ENCODE assay signal across 9 cellular contexts in genomic region chr4:74517996-74518395, GRCh38.
"Had no signal": no experiment of that assay in that cellular context is flagged by ENCODE, and none has a peak within 500 bp of the region (broad histone marks: within the 10 kb centered on the region; RNA-seq: fewer than 3 reads in every experiment).

No MANE protein-coding gene starts in this region.

- H3K9me3 Mint-ChIP-seq: GM23338, HFFc6 had no signal

- H3K27ac ChIP-seq: HL-60 had no signal

- H3K36me3 ChIP-seq: HAP-1 had no signal

- H3K4me2 ChIP-seq: GM23338 had no signal

- H3K4me1 ChIP-seq: HAP-1 had no signal

- H3K27ac Mint-ChIP-seq: GM23338, HFFc6 had no signal

- H3K4me1 Mint-ChIP-seq: GM23338 had no signal

- H3K9me3 ChIP-seq: HAP-1 had no signal

- DNase-seq: H7, HFFc6, KG1 had no signal

- H3K4me3 Mint-ChIP-seq: GM23338, HFFc6 had no signal

- ATAC-seq: GM23338, HCT116, HepG2, K562 had no signal

- H3K4me3 ChIP-seq: GM23338, HAP-1, K562 had no signal
